ENCODE assay signal across 20 cellular contexts in genomic region chr10:89003344-89003743, GRCh38. TPM values are rescaled to one million over a fixed set of nuclear protein-coding genes. Genes with fewer than 3 reads are reported as not detected.
A peak's percentile ranks its signal among the peaks of the same experiment; 100 is the strongest.
DNase-seq lines count a peak whose midpoint lies in the region; ATAC-seq and TF ChIP-seq lines count a peak whose summit lies in the region.
"Had no signal": no experiment of that assay in that cellular context is flagged by ENCODE, and none has a peak within 500 bp of the region (broad histone marks: within the 10 kb centered on the region; RNA-seq: fewer than 3 reads in every experiment).

No MANE protein-coding gene starts in this region.

- BruUV-seq in OCI-LY7 (replicated peaks; lab: Mats Ljungman, UMichigan), result no TSS peak
- BruUV-seq in A673 (replicated peaks; lab: Mats Ljungman, UMichigan), result no TSS peak

- POLR2A ChIA-PET in OCI-LY7 (lab: Charles Lee) (interaction anchor here (0.7 to 1.7 kb wide), 4 partner anchors 9 to 70 kb away, joined by 3 to 6 read pairs (median 5); no protein-coding TSS in a partner anchor), A673 (lab: Charles Lee; ENCODE audit: low non-redundant PET) (interaction anchor here (0.7 kb wide), 1 partner anchor 74 kb away, joined by 6 read pairs; no protein-coding TSS in a partner anchor)

- H3K4me1 ChIP-seq in OCI-LY7 (ENCODE audit: insufficient read depth, low read length, poor library complexity, severe bottlenecking), result peaks cover 49% of the 10 kb centered on the region
- H3K4me1 ChIP-seq in A673 (ENCODE audit: insufficient read depth, low read length, poor library complexity, severe bottlenecking), result peaks cover 30% of the 10 kb centered on the region

- no peaks in the 10 kb centered on the region for H3K9me2 ChIP-seq in OCI-LY7 (ENCODE audit: insufficient read depth, low read length)

- H3K36me3 Mint-ChIP-seq in activated naive CD4-positive, alpha-beta T cell treated with anti-CD3 and anti-CD28 coated beads, Interleukin-2, amount 10 ng/mL, durations not matched to agents 7 days and 5 days, result peaks cover 42% of the 10 kb centered on the region
- H3K36me3 Mint-ChIP-seq in stimulated activated memory B cell treated with anti-CD40 and anti-IgM and Interleukin-4, amounts not matched to agents 10 μg/mL and 1 μg/mL and 100 μg/mL, for 72 hours, result peaks cover 20% of the 10 kb centered on the region

- CTCF ChIA-PET in activated naive CD4-positive, alpha-beta T cell treated with anti-CD3 and anti-CD28 coated beads, Interleukin-2, amount 10 ng/mL, durations not matched to agents 7 days and 5 days (lab: Charles Lee), result interaction anchor here (0.7 to 1.4 kb wide), 4 partner anchors 10 to 26 kb away, joined by 3 to 5 read pairs (median 4); partner anchors contain the start of gene FAS
- CTCF ChIA-PET in OCI-LY7 (lab: Charles Lee; ENCODE audit: unreplicated experiment), result no interaction called here
- CTCF ChIA-PET in A673 (lab: Charles Lee), result no interaction called here

- H3K4me2 ChIP-seq in OCI-LY7 (ENCODE audit: low read length), result peak overlapping the region; percentile 76

- H2AFZ ChIP-seq in OCI-LY7 (ENCODE audit: low read length), result peak overlapping the region; percentile 54; the same call in 1 of the 2 replicates

- H3K4me3 ChIP-seq in OCI-LY7 (ENCODE audit: low read depth, low read length, poor library complexity, severe bottlenecking) (no peak overlapping the region), A673 (ENCODE audit: low read depth, low read length, poor library complexity, severe bottlenecking) (no peak overlapping the region)
- H3K4me3 ChIP-seq: cardiac muscle cell, ovary had no signal

- intact Hi-C loops in OCI-LY7 (cut with micrococcal nuclease; ENCODE audit: unreplicated experiment) (no loop called here), left ventricle myocardium superior (cut with micrococcal nuclease) (loop anchor here (10.0 kb wide), 1 partner anchor 169 kb away; no protein-coding TSS in a partner anchor), A673 (cut with micrococcal nuclease; ENCODE audit: unreplicated experiment) (no loop called here)

- H3K9me3 Mint-ChIP-seq in activated naive CD4-positive, alpha-beta T cell treated with anti-CD3 and anti-CD28 coated beads, Interleukin-2, amount 10 ng/mL, durations not matched to agents 7 days and 5 days, result no peaks in the 10 kb centered on the region
- no peaks in the 10 kb centered on the region for H3K9me3 Mint-ChIP-seq in stimulated activated memory B cell treated with anti-CD40 and anti-IgM and Interleukin-4, amounts not matched to agents 10 μg/mL and 1 μg/mL and 100 μg/mL, for 72 hours
- H3K9me3 Mint-ChIP-seq: activated naive CD4-positive, alpha-beta T cell treated with anti-CD3 and anti-CD28 coated beads, Interleukin-2, amount 50 U/mL, for 24 hours; stimulated activated naive CD8-positive, alpha-beta T cell treated with anti-CD3 and anti-CD28 coated beads, Interleukin-15, Interleukin-2, amounts not matched to agents 100 ng/mL and 50 ng/mL, for 24 hours had no signal

- peak overlapping the region; percentile 72 for H3K27ac Mint-ChIP-seq in activated naive CD4-positive, alpha-beta T cell treated with anti-CD3 and anti-CD28 coated beads, Interleukin-2, amount 10 ng/mL, durations not matched to agents 7 days and 5 days
- peak overlapping the region; percentile 67 for H3K27ac Mint-ChIP-seq in stimulated activated memory B cell treated with anti-CD40 and anti-IgM and Interleukin-4, amounts not matched to agents 10 μg/mL and 1 μg/mL and 100 μg/mL, for 72 hours
- H3K27ac Mint-ChIP-seq: activated naive CD4-positive, alpha-beta T cell treated with anti-CD3 and anti-CD28 coated beads, Interleukin-2, amount 50 U/mL, for 24 hours; stimulated activated naive CD8-positive, alpha-beta T cell treated with anti-CD3 and anti-CD28 coated beads, Interleukin-15, Interleukin-2, amounts not matched to agents 100 ng/mL and 50 ng/mL, for 24 hours had no signal

- no peak for TF ChIP-seq CTCF in OCI-LY7 (conservative IDR thresholded peaks at IDR 0.05; ENCODE audit: low read length)
- TF ChIP-seq CTCF in A673 (conservative IDR thresholded peaks at IDR 0.05; ENCODE audit: low read depth, low read length), result no peak

- H3K9me3 ChIP-seq in OCI-LY7 (ENCODE audit: low read length) (no peaks in the 10 kb centered on the region), A673 (ENCODE audit: low read depth, low read length, poor library complexity, severe bottlenecking) (no peaks in the 10 kb centered on the region)
- H3K9me3 ChIP-seq: ovary had no signal

- peaks cover 2% of the 10 kb centered on the region; the same call in 1 of the 2 replicates for H3K79me2 ChIP-seq in OCI-LY7 (ENCODE audit: insufficient read depth, low read depth, low read length)

- H3K27ac ChIP-seq in OCI-LY7 (ENCODE audit: low read depth, low read length, poor library complexity, severe bottlenecking) (peak overlapping the region; percentile 48), A673 (ENCODE audit: low read depth, low read length, poor library complexity, severe bottlenecking) (no peak overlapping the region)
- H3K27ac ChIP-seq: cardiac muscle cell had no signal

- H3K27me3 Mint-ChIP-seq in activated naive CD4-positive, alpha-beta T cell treated with anti-CD3 and anti-CD28 coated beads, Interleukin-2, amount 10 ng/mL, durations not matched to agents 7 days and 5 days, result no peaks in the 10 kb centered on the region
- no peaks in the 10 kb centered on the region for H3K27me3 Mint-ChIP-seq in stimulated activated memory B cell treated with anti-CD40 and anti-IgM and Interleukin-4, amounts not matched to agents 10 μg/mL and 1 μg/mL and 100 μg/mL, for 72 hours
- H3K27me3 Mint-ChIP-seq: activated naive CD4-positive, alpha-beta T cell treated with anti-CD3 and anti-CD28 coated beads, Interleukin-2, amount 50 U/mL, for 24 hours; stimulated activated naive CD8-positive, alpha-beta T cell treated with anti-CD3 and anti-CD28 coated beads, Interleukin-15, Interleukin-2, amounts not matched to agents 100 ng/mL and 50 ng/mL, for 24 hours had no signal

- H3K36me3 ChIP-seq in OCI-LY7 (ENCODE audit: insufficient read depth, low read length), result peaks cover 13% of the 10 kb centered on the region; the same call in 1 of the 2 replicates
- H3K36me3 ChIP-seq in A673 (ENCODE audit: insufficient read depth, low read length, poor library complexity, severe bottlenecking), result peaks cover 32% of the 10 kb centered on the region
- H3K36me3 ChIP-seq: cardiac muscle cell, ovary had no signal

- no peaks in the 10 kb centered on the region for H3K27me3 ChIP-seq in A673 (replicated peaks; ENCODE audit: insufficient read depth, low read depth, low read length, poor library complexity)
- H3K27me3 ChIP-seq: cardiac muscle cell, ovary had no signal

- H4K20me1 ChIP-seq in OCI-LY7 (ENCODE audit: insufficient read depth, low read length), result no peaks in the 10 kb centered on the region

- peaks cover 57% of the 10 kb centered on the region for H3K4me1 Mint-ChIP-seq in activated naive CD4-positive, alpha-beta T cell treated with anti-CD3 and anti-CD28 coated beads, Interleukin-2, amount 10 ng/mL, durations not matched to agents 7 days and 5 days
- H3K4me1 Mint-ChIP-seq in stimulated activated memory B cell treated with anti-CD40 and anti-IgM and Interleukin-4, amounts not matched to agents 10 μg/mL and 1 μg/mL and 100 μg/mL, for 72 hours, result peaks cover 40% of the 10 kb centered on the region

- no peak for DNase-seq in activated naive CD4-positive, alpha-beta T cell treated with anti-CD3 and anti-CD28 coated beads, Interleukin-2, amount 10 ng/mL, durations not matched to agents 7 days and 5 days
- DNase-seq in activated naive CD4-positive, alpha-beta T cell treated with anti-CD3 and anti-CD28 coated beads, Interleukin-2, amount 50 U/mL, for 16 hours, result no peak
- peak; percentile 42 for DNase-seq in OCI-LY7 (ENCODE audit: low spot score)
- peak; percentile 32 for DNase-seq in amniotic epithelial cell (ENCODE audit: low read depth)
- DNase-seq in left ventricle myocardium superior, result no peak
- DNase-seq in A673 (ENCODE audit: low spot score), result no peak
- DNase-seq: ACHN; activated CD8-positive, alpha-beta memory T cell treated with anti-CD3 and anti-CD28 coated beads for 24 hours; COR-L47; effector CD8-positive, alpha-beta T cell; GDM1; NCI-H146; ovary; SHP77 treated with DMSO at 0.1 percent for 48 hours had no signal

- ATAC-seq in stimulated activated memory B cell treated with anti-CD40 and anti-IgM and Interleukin-4, amounts not matched to agents 10 μg/mL and 1 μg/mL and 100 μg/mL, for 72 hours, result no peak
- ATAC-seq in left ventricle myocardium superior (no peak), GM19467 (IDR thresholded peaks at IDR 0.05; ENCODE audit: unreplicated experiment) (no peak)
- ATAC-seq: left lobe of liver had no signal

- H3K4me3 Mint-ChIP-seq in activated naive CD4-positive, alpha-beta T cell treated with anti-CD3 and anti-CD28 coated beads, Interleukin-2, amount 10 ng/mL, durations not matched to agents 7 days and 5 days, result no peak overlapping the region
- H3K4me3 Mint-ChIP-seq in stimulated activated memory B cell treated with anti-CD40 and anti-IgM and Interleukin-4, amounts not matched to agents 10 μg/mL and 1 μg/mL and 100 μg/mL, for 72 hours, result no peak overlapping the region
- H3K4me3 Mint-ChIP-seq: activated naive CD4-positive, alpha-beta T cell treated with anti-CD3 and anti-CD28 coated beads, Interleukin-2, amount 50 U/mL, for 24 hours; stimulated activated naive CD8-positive, alpha-beta T cell treated with anti-CD3 and anti-CD28 coated beads, Interleukin-15, Interleukin-2, amounts not matched to agents 100 ng/mL and 50 ng/mL, for 24 hours had no signal

RNA-seq across cellular contexts. Expression of gene FAS, which starts 12.7 kb away (rescaled TPM):
- total RNA-seq in OCI-LY7 (2014; rRNA removed; shearing (Covaris generic)), result 7.7 and 10.1 TPM in 2 replicates
- total RNA-seq in OCI-LY7 (2022) (19.2 and 21.0 TPM in 2 replicates), left ventricle myocardium superior (4.0 TPM), A673 (2021) (30.4 and 40.3 TPM in 2 replicates)

RNA-seq across cellular contexts. Expression of gene ACTA2, which starts 50.8 kb away (rescaled TPM):
- total RNA-seq in OCI-LY7 (2014; rRNA removed; shearing (Covaris generic)), result 1.4 and 5.0 TPM in 2 replicates
- 3.3 and 4.2 TPM in 2 replicates for total RNA-seq in OCI-LY7 (2022)
- total RNA-seq in left ventricle myocardium superior, result 53.5 TPM
- 52.2 and 78.4 TPM in 2 replicates for total RNA-seq in A673 (2021)

Comparison
In these comparisons a context has a peak if more than half of its experiments do, and no peak if none do; other contexts are left out.
1. DNase-seq: peak in OCI-LY7 (single experiment) and amniotic epithelial cell (single experiment); none in activated naive CD4-positive, alpha-beta T cell treated with anti-CD3 and anti-CD28 coated beads, Interleukin-2, amount 10 ng/mL, durations not matched to agents 7 days and 5 days (single experiment), activated naive CD4-positive, alpha-beta T cell treated with anti-CD3 and anti-CD28 coated beads, Interleukin-2, amount 50 U/mL, for 16 hours (single experiment), left ventricle myocardium superior (single experiment) and A673 (single experiment).